In genomic region chr16:22195695-22196558, GRCh38 we compare ENCODE assay signal across 8 cellular contexts. TPM values are rescaled to one million over a fixed set of nuclear protein-coding genes. Genes with fewer than 3 reads are reported as not detected.
DNase-seq lines count a peak whose midpoint lies in the region; ATAC-seq, FAIRE-seq and TF ChIP-seq lines count a peak whose summit lies in the region.

No MANE protein-coding gene starts in this region.

- peak; percentile 23 for FAIRE-seq in G401.6 (lab: Jason Lieb, UNC)

- no peaks in the 10 kb centered on the region for H3K36me3 ChIP-seq in kidney epithelial cell (ENCODE audit: control insufficient read depth, insufficient read depth, low read length)

- DNase-seq in NCI-H510A treated with DMSO at 0.1 percent for 48 hours (lab: John Stamatoyannopoulos, UW) = peak; percentile 94
- DNase-seq in activated CD4-positive, alpha-beta T cell treated with anti-CD3 and anti-CD28 coated beads for 24 hours (ENCODE audit: low read depth in 2 of 2) = peak; percentile 89 to 91
- DNase-seq in cerebellar nuclear complex (lab: John Stamatoyannopoulos, UW) = peak; percentile 43 to 85
- no peak for DNase-seq in kidney epithelial cell (ENCODE audit: low read depth)
- DNase-seq in stimulated activated CD4-positive, alpha-beta T cell treated with anti-CD3 and anti-CD28 coated beads, Interleukin-12 subunit alpha, Interleukin-12 subunit beta, amount 100 ng/mL, for 48 hours (ENCODE audit: low read depth in 2 of 3, low spot score in 1 of 3) = peak; percentile 84 to 98 (median 93)

- peak; percentile 90 for TF ChIP-seq CTCF in kidney epithelial cell (IDR thresholded peaks at IDR 0.05; ENCODE audit: insufficient read depth, low read length, poor library complexity, severe bottlenecking)

- H3K27me3 ChIP-seq in kidney epithelial cell (ENCODE audit: control insufficient read depth, insufficient read depth, low read length) = no peaks in the 10 kb centered on the region

- ATAC-seq in HG03280 (IDR thresholded peaks at IDR 0.05; ENCODE audit: unreplicated experiment) = peak; percentile 23
- ATAC-seq in HG03108 (IDR thresholded peaks at IDR 0.05; ENCODE audit: unreplicated experiment) = no peak

- H3K4me3 ChIP-seq in kidney epithelial cell (ENCODE audit: low read depth, low read length) = peak overlapping the region; percentile 54

RNA-seq across cellular contexts. Expression of gene EEF2K, which starts 10.2 kb away (rescaled TPM):
- total RNA-seq in kidney epithelial cell = 6.8 and 12.3 TPM in 2 replicates

RNA-seq across cellular contexts. Expression of gene SDR42E2, which starts 33.6 kb away (rescaled TPM):
- not detected in 2 replicates for total RNA-seq in kidney epithelial cell
